In the genomic region with DNA sequence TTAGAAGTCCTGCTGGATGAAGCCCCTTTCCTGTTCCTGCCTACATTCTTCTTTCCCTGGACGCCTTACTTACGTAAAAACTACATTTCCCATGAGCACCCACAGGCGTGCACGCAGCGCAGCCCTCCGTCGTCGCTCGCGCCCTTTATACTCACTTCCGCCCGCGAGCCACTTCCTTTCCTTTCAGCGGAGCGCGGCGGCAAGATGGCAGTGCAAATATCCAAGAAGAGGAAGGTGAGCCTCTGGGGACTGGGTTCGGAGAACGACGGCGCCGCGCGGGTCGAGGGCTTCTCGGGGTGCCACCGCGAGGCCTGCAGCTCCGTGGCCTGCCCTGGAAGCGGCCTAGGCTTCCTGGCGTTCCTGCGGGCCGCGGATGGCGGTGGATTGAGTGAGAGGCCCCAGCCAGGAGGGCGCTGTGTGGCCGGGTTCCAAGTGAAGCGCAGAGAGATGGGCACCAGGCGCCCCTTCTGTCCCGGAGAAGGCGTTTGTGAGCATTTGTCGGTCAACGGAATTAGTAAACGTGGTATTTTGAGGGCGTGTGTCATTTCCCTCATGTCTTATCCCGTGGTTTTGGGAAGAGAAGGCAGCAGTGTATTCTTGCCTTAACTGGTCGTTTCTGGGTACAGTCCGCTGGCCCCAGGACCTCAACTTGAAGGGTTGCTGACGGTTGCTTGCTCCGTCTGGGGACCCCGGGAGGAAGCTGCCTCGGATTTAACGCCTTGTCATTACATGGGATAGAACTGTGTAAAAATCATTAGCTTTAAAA, we compare ENCODE assay signal across 8 cellular contexts.
A peak's percentile ranks its signal among the peaks of the same experiment; 100 is the strongest.
DNase-seq lines count a peak whose midpoint lies in the region; ATAC-seq and TF ChIP-seq lines count a peak whose summit lies in the region.

A gene (plus strand): TSS at position 175 of the 766 bp plus-strand sequence. CDS start 30 bp downstream, at position 205.

- H3K27me3 ChIP-seq in mucosa of stomach (ENCODE audit: control insufficient read depth, insufficient read depth, low read length), result no peaks in the 10 kb centered on the region

- peaks cover 16% of the 10 kb centered on the region for H3K4me1 ChIP-seq in mucosa of stomach (ENCODE audit: control insufficient read depth, insufficient read depth, low read length)

- peaks cover 19% of the 10 kb centered on the region for H3K36me3 ChIP-seq in mucosa of stomach (ENCODE audit: control insufficient read depth, insufficient read depth, low read length)

- TF ChIP-seq POLR2A in erythroblast (IDR thresholded peaks at IDR 0.05; ENCODE audit: low read length), result peak; percentile 98

- H3K9ac ChIP-seq in mucosa of stomach (ENCODE audit: low read length), result peak within 1 kb of the TSS; percentile 94

- H3K4me3 ChIP-seq in mucosa of stomach (ENCODE audit: low read length), result peak within 1 kb of the TSS; percentile 56

- no peaks in the 10 kb centered on the region for H3K9me3 ChIP-seq in mucosa of stomach (ENCODE audit: control insufficient read depth, low read length)

- DNase-seq in DMS114 treated with DMSO at 0.1 percent for 48 hours (lab: John Stamatoyannopoulos, UW; ENCODE audit: unreplicated experiment) (peak; percentile 82), HuH-7.5 (ENCODE audit: low spot score) (peak; percentile 79), OCI-M2 (lab: John Stamatoyannopoulos, UW; ENCODE audit: unreplicated experiment) (peak; percentile 29), activated T-cell treated with anti-CD3 and anti-CD28 coated beads for 4 hours (peak; percentile 85), erythroblast (lab: John Stamatoyannopoulos, UW) (peak; percentile 93 to 95)
- DNase-seq in stimulated activated CD8-positive, alpha-beta memory T cell treated with anti-CD3 and anti-CD28 coated beads, Interleukin-7, amount 100 ng/mL, for 1 hour (ENCODE audit: low read depth in 2 of 2), result peak; percentile 68 to 76

- ATAC-seq in GM21515 (IDR thresholded peaks at IDR 0.05; ENCODE audit: unreplicated experiment), result peak; percentile 83

Comparison
In these comparisons a context has a peak if more than half of its experiments do, and no peak if none do; other contexts are left out.
1. Peak in every context shown above with its lines: DNase-seq, ATAC-seq and H3K4me3 ChIP-seq.
2. DNase-seq: peak in every context shown above with its lines; median percentile 94 in erythroblast; 85 in activated T-cell treated with anti-CD3 and anti-CD28 coated beads for 4 hours; 82 in DMS114 treated with DMSO at 0.1 percent for 48 hours; 79 in HuH-7.5; 72 in stimulated activated CD8-positive, alpha-beta memory T cell treated with anti-CD3 and anti-CD28 coated beads, Interleukin-7, amount 100 ng/mL, for 1 hour; 29 in OCI-M2.